Comparison of ENCODE assay signal across 37 cellular contexts in genomic region chr2:42408009-42408408, GRCh38. TPM values are rescaled to one million over a fixed set of nuclear protein-coding genes. Genes with fewer than 3 reads are reported as not detected.
DNase-seq lines count a peak whose midpoint lies in the region; ATAC-seq, FAIRE-seq and TF ChIP-seq lines count a peak whose summit lies in the region.
"Had no signal": no experiment of that assay in that cellular context is flagged by ENCODE, and none has a peak within 500 bp of the region (broad histone marks: within the 10 kb centered on the region; RNA-seq: fewer than 3 reads in every experiment).

No MANE protein-coding gene starts in this region.

- H3K9me3 Mint-ChIP-seq in GM23338 (peaks cover 15% of the 10 kb centered on the region; the same call in 2 of the 3 replicates), WTC11 (peaks cover 3% of the 10 kb centered on the region)
- H3K9me3 Mint-ChIP-seq: CD4-positive, alpha-beta T cell; CD8-positive, alpha-beta memory T cell; CD8-positive, alpha-beta T cell had no signal

- H3K4me2 ChIP-seq in GM23338 = no peak overlapping the region
- H3K4me2 ChIP-seq in HepG2 (ENCODE audit: low read depth, low read length) = no peak overlapping the region
- no peak overlapping the region for H3K4me2 ChIP-seq in neuronal stem cell (ENCODE audit: insufficient read depth, low read length, poor library complexity, severe bottlenecking)
- H3K4me2 ChIP-seq: A549; BLaER1; BLaER1 treated with 17β-estradiol and CSF1 and Interleukin-3, amounts not matched to agents 10 nM and 100 nM had no signal

- H2BK12ac ChIP-seq in neuronal stem cell (ENCODE audit: low read length) = no peak overlapping the region

- peaks cover 2% of the 10 kb centered on the region for H3K27me3 Mint-ChIP-seq in GM23338 (ENCODE audit: insufficient read depth, low read depth, poor library complexity)
- H3K27me3 Mint-ChIP-seq in WTC11 (ENCODE audit: low read depth) = no peaks in the 10 kb centered on the region
- H3K27me3 Mint-ChIP-seq: CD4-positive, alpha-beta T cell had no signal

- in situ Hi-C loops in HepG2 (cut with HindIII; ENCODE audit: extremely low pct_ligation_motif_present, low pct_unique_long_range_greater_than_20kb) = no loop called here

- ATAC-seq in GM23338 (peak; percentile 52), WTC11 (peak; percentile 28), HepG2 (peak; percentile 51; the same call in 2 of the 3 replicates)
- ATAC-seq: A549; CD8-positive, alpha-beta T cell had no signal

- TF ChIP-seq EP300 in HepG2 (IDR thresholded peaks at IDR 0.05; ENCODE audit: low read depth in 2 of 2, low read length in 2 of 2) (no peak), HepG2 (CRISPR knock-in tag; IDR thresholded peaks at IDR 0.05; ENCODE audit: borderline replicate concordance) (no peak), ovary (IDR thresholded peaks at IDR 0.05) (no peak)

- no peaks in the 10 kb centered on the region for H3F3A ChIP-seq in GM23338 (replicated peaks; ENCODE audit: low read depth)

- CTCF ChIA-PET in WTC11 (lab: Charles Lee) (interaction anchor here (0.7 to 1.5 kb wide), 4 partner anchors 8 to 49 kb away, joined by 3 to 5 read pairs (median 4); no protein-coding TSS in a partner anchor), HepG2 (lab: Yijun Ruan, JAX; ENCODE audit: low intra/inter-chr PET ratio, low total read pairs) (no interaction called here)

- 0 out of 2 replicates have a peak, but pooled peaks cover under 1% of the 10 kb centered on the region for H3K36me3 ChIP-seq in GM23338 (ENCODE audit: insufficient read depth)
- H3K36me3 ChIP-seq in HepG2 (replicated peaks in 1 of 2; ENCODE audit: control insufficient read depth in 1 of 2, insufficient read depth in 2 of 2, low read length in 2 of 2) = no peaks in the 10 kb centered on the region
- no peaks in the 10 kb centered on the region for H3K36me3 ChIP-seq in neuronal stem cell (replicated peaks in 1 of 2; ENCODE audit: control insufficient read depth in 2 of 2, insufficient read depth in 2 of 2, low read length in 2 of 2)
- no peaks in the 10 kb centered on the region for H3K36me3 ChIP-seq in ovary
- H3K36me3 ChIP-seq: BE2C; BLaER1; BLaER1 treated with 17β-estradiol and CSF1 and Interleukin-3, amounts not matched to agents 10 nM and 100 nM had no signal

- H2AFZ ChIP-seq in GM23338 (no peak overlapping the region), HepG2 (ENCODE audit: low read length) (no peak overlapping the region), neuronal stem cell (ENCODE audit: low read length) (no peak overlapping the region)

- no peak overlapping the region for H2BK120ac ChIP-seq in neuronal stem cell (ENCODE audit: low read depth, low read length)

- TF ChIP-seq POLR2A in HepG2 (IDR thresholded peaks at IDR 0.05; ENCODE audit: insufficient read depth in 1 of 2, low read depth in 2 of 2, low read length in 2 of 2) (no peak), ovary (IDR thresholded peaks at IDR 0.05) (no peak)

- H3K4me1 ChIP-seq in GM23338 (ENCODE audit: insufficient read depth) = no peaks in the 10 kb centered on the region
- H3K4me1 ChIP-seq in HepG2 (ENCODE audit: insufficient read depth, low read length) = no peaks in the 10 kb centered on the region
- H3K4me1 ChIP-seq in neuronal stem cell (ENCODE audit: control insufficient read depth in 2 of 2, insufficient read depth in 1 of 2, low read depth in 1 of 2, low read length in 2 of 2) = no peaks in the 10 kb centered on the region
- no peaks in the 10 kb centered on the region for H3K4me1 ChIP-seq in ovary (ENCODE audit: insufficient read depth)
- H3K4me1 ChIP-seq: A549; BE2C; BLaER1; BLaER1 treated with 17β-estradiol and CSF1 and Interleukin-3, amounts not matched to agents 10 nM and 100 nM; Caco-2 had no signal

- intact Hi-C loops in HepG2 (cut with micrococcal nuclease; ENCODE audit: unreplicated experiment) = no loop called here
- intact Hi-C loops in ovary (cut with DNase I) = no loop called here

- 95% methylated on average over 4 of the region's 8 CpGs for WGBS in HepG2 (ENCODE audit: low lambda C conversion rate)
- no CpG with 5 or more reads among the region's 8 CpGs for WGBS in neuronal stem cell (ENCODE audit: extremely low coverage in 2 of 2, insufficient read length in 2 of 2, insufficient replicate concordance in 1 of 2), 2 donors
- WGBS in ovary, 3 donors = 82 to 95% (median 95%) methylated on average over 6 to 8 of the region's 8 CpGs

- H3K9me3 ChIP-seq in HepG2 (ENCODE audit: low read length) (no peaks in the 10 kb centered on the region), neuronal stem cell (replicated peaks in 1 of 2; ENCODE audit: control insufficient read depth in 2 of 2, insufficient read depth in 1 of 2, low read depth in 1 of 2, low read length in 2 of 2) (peaks cover 3 to 9% of the 10 kb centered on the region in 2 donors), ovary (no peaks in the 10 kb centered on the region)
- H3K9me3 ChIP-seq: BE2C had no signal

- H3K27ac Mint-ChIP-seq in GM23338 = no peak overlapping the region
- H3K27ac Mint-ChIP-seq in WTC11 = no peak overlapping the region
- H3K27ac Mint-ChIP-seq: B cell; CD14-positive monocyte; CD4-positive, alpha-beta memory T cell; CD4-positive, alpha-beta T cell; CD8-positive, alpha-beta memory T cell; CD8-positive, alpha-beta T cell had no signal

- no peaks in the 10 kb centered on the region for H3K79me2 ChIP-seq in GM23338 (replicated peaks; ENCODE audit: insufficient read depth)
- no peaks in the 10 kb centered on the region for H3K79me2 ChIP-seq in HepG2 (ENCODE audit: insufficient read depth, low read length)

- no peak overlapping the region for H3K4me3 Mint-ChIP-seq in GM23338
- H3K4me3 Mint-ChIP-seq in WTC11 = no peak overlapping the region
- H3K4me3 Mint-ChIP-seq: B cell; CD14-positive monocyte; CD4-positive, alpha-beta memory T cell; CD4-positive, alpha-beta T cell; CD4-positive, CD25-positive, alpha-beta regulatory T cell; CD8-positive, alpha-beta memory T cell; CD8-positive, alpha-beta T cell had no signal

- H3K27ac ChIP-seq in GM23338 (ENCODE audit: low read depth) = no peak overlapping the region
- H3K27ac ChIP-seq in HepG2 (ENCODE audit: extremely low read length, insufficient read depth, low read length) = no peak overlapping the region
- H3K27ac ChIP-seq in neuronal stem cell (replicated peaks; ENCODE audit: low read length) = no peak overlapping the region
- H3K27ac ChIP-seq in ovary = no peak overlapping the region
- H3K27ac ChIP-seq: 22Rv1; A549; BLaER1; BLaER1 treated with 17β-estradiol and CSF1 and Interleukin-3, amounts not matched to agents 10 nM and 100 nM; C4-2B had no signal

- no peak overlapping the region for H2BK5ac ChIP-seq in neuronal stem cell (ENCODE audit: low read length)

- BruUV-seq in HepG2 (replicated peaks; lab: Mats Ljungman, UMichigan) = no TSS peak

- no peak overlapping the region for H4K8ac ChIP-seq in neuronal stem cell (ENCODE audit: low read depth, low read length)

- H4K20me1 ChIP-seq in GM23338 (replicated peaks; ENCODE audit: insufficient read depth) = no peaks in the 10 kb centered on the region
- no peaks in the 10 kb centered on the region for H4K20me1 ChIP-seq in HepG2 (ENCODE audit: insufficient read depth, low read length)
- H4K20me1 ChIP-seq: BLaER1; BLaER1 treated with 17β-estradiol and CSF1 and Interleukin-3, amounts not matched to agents 10 nM and 100 nM had no signal

- DNase-seq in GM23338 (ENCODE audit: low spot score) (no peak), WTC11 (ENCODE audit: low spot score) (no peak), HepG2 (ENCODE audit: low spot score) (no peak), neuronal stem cell (ENCODE audit: low spot score) (no peak), ovary (no peak), inferior parietal cortex (ENCODE audit: extremely low spot score) (no peak), NCI-H1436 treated with DMSO at 0.1 percent for 48 hours (lab: John Stamatoyannopoulos, UW) (no peak)
- DNase-seq in activated CD8-positive, alpha-beta memory T cell treated with anti-CD3 and anti-CD28 coated beads for 24 hours = no peak
- DNase-seq: 8988T; ACHN; AML-193; BE2C; C1 segment of cervical spinal cord; Caco-2; Calu3; CD4-positive, alpha-beta memory T cell; CD4-positive, alpha-beta T cell; CD4-positive, CD25-positive, alpha-beta regulatory T cell; CD8-positive, alpha-beta memory T cell; CD8-positive, alpha-beta T cell; COR-L47; DMS 273 treated with DMSO at 0.1 percent for 48 hours; DMS153; DMS53; DMS79; DMS79 treated with DMSO at 0.1 percent for 48 hours; DND-41; EL had no signal

- H3K9ac ChIP-seq in HepG2 (ENCODE audit: insufficient read depth, low read depth, low read length) (no peak overlapping the region), neuronal stem cell (ENCODE audit: low read depth, low read length, poor library complexity) (peak overlapping the region; percentile 12)
- H3K9ac ChIP-seq: BLaER1; BLaER1 treated with 17β-estradiol and CSF1 and Interleukin-3, amounts not matched to agents 10 nM and 100 nM had no signal

- no peaks in the 10 kb centered on the region for H3K9me2 ChIP-seq in GM23338 (ENCODE audit: insufficient read depth)

- H3K27me3 ChIP-seq in GM23338 (ENCODE audit: insufficient read depth) (no peaks in the 10 kb centered on the region), HepG2 (ENCODE audit: control insufficient read depth in 1 of 2, insufficient read depth in 2 of 2, low read length in 2 of 2) (no peaks in the 10 kb centered on the region), neuronal stem cell (ENCODE audit: control insufficient read depth in 3 of 3, insufficient read depth in 3 of 3, low read depth in 1 of 3, low read length in 3 of 3) (no peaks in the 10 kb centered on the region), ovary (no peaks in the 10 kb centered on the region)
- H3K27me3 ChIP-seq: BE2C; BLaER1; BLaER1 treated with 17β-estradiol and CSF1 and Interleukin-3, amounts not matched to agents 10 nM and 100 nM had no signal

- no peak overlapping the region for H3K4ac ChIP-seq in neuronal stem cell (ENCODE audit: low read length)

- no peak overlapping the region for H4K91ac ChIP-seq in neuronal stem cell (ENCODE audit: low read depth, low read length, poor library complexity)

- FAIRE-seq in HepG2 (lab: Jason Lieb, UNC) = no peak
- FAIRE-seq: A204.1, A549, D721Med had no signal

- no peaks in the 10 kb centered on the region for H3K79me1 ChIP-seq in neuronal stem cell (ENCODE audit: low read depth, low read length)

- TF ChIP-seq CTCF in GM23338 (conservative IDR thresholded peaks at IDR 0.05; ENCODE audit: low read depth in 2 of 2) (no peak), WTC11 (IDR thresholded peaks at IDR 0.05) (no peak), HepG2 (CRISPR knock-in tag; IDR thresholded peaks at IDR 0.05) (no peak), ovary (IDR thresholded peaks at IDR 0.05) (no peak)

- H2AK5ac ChIP-seq in neuronal stem cell (ENCODE audit: low read depth, low read length) = no peak overlapping the region

- POLR2A ChIA-PET in WTC11 (lab: Charles Lee) (interaction anchor here (0.6 kb wide), 1 partner anchor 49 kb away, joined by 3 read pairs; no protein-coding TSS in a partner anchor), HepG2 (lab: Yijun Ruan, JAX) (no interaction called here)

- H3K4me3 ChIP-seq in GM23338 (no peak overlapping the region), HepG2 (replicated peaks in 1 of 3; ENCODE audit: insufficient read depth in 1 of 3, low read depth in 2 of 3, low read length in 3 of 3) (no peak overlapping the region), neuronal stem cell (ENCODE audit: low read length in 2 of 2) (no peak overlapping the region), ovary (no peak overlapping the region)
- H3K4me3 ChIP-seq: A549; BLaER1; BLaER1 treated with 17β-estradiol and CSF1 and Interleukin-3, amounts not matched to agents 10 nM and 100 nM had no signal

- no peak overlapping the region for H2BK15ac ChIP-seq in neuronal stem cell (ENCODE audit: low read length)

- H3K14ac ChIP-seq in neuronal stem cell (ENCODE audit: low read length) = peak overlapping the region; percentile 63

- no peak overlapping the region for H3K18ac ChIP-seq in neuronal stem cell (ENCODE audit: low read length)

- no peak for TF ChIP-seq RAD21 in HepG2 (CRISPR knock-in tag; IDR thresholded peaks at IDR 0.05)

- H3K4me1 Mint-ChIP-seq in GM23338 (no peaks in the 10 kb centered on the region), WTC11 (no peaks in the 10 kb centered on the region)
- H3K4me1 Mint-ChIP-seq: B cell; CD14-positive monocyte; CD4-positive, alpha-beta memory T cell; CD4-positive, CD25-positive, alpha-beta regulatory T cell; CD8-positive, alpha-beta memory T cell had no signal

- no peak overlapping the region for H3K23ac ChIP-seq in neuronal stem cell (ENCODE audit: low read depth, low read length, poor library complexity)

- H3K36me3 Mint-ChIP-seq in GM23338 (ENCODE audit: low read depth) (peaks cover 17% of the 10 kb centered on the region), WTC11 (peaks cover 9% of the 10 kb centered on the region)
- H3K36me3 Mint-ChIP-seq: CD14-positive monocyte; CD4-positive, alpha-beta memory T cell; CD4-positive, CD25-positive, alpha-beta regulatory T cell; CD8-positive, alpha-beta T cell had no signal

RNA-seq across cellular contexts. Expression of gene COX7A2L, which starts 47.0 kb away (rescaled TPM):
- total RNA-seq in GM23338 (2014; rRNA removed; shearing (Covaris generic)) = 149 and 158 TPM in 2 replicates
- 112 and 118 TPM in 2 replicates for polyA plus RNA-seq in GM23338 (2016; fragmentation: Nextera tagmentation; extraction: Ambion mirVana)
- 99.5 to 114 TPM (median 108 TPM) in 3 replicates for total RNA-seq in WTC11 (2021)
- total RNA-seq in HepG2 (2016; rRNA removed; fragmentation: Illumina TruSeq; extraction: Trizol) = 201 and 272 TPM in 2 replicates
- total RNA-seq in HepG2 (2016; cell fraction: cytosol; rRNA removed; fragmentation: Illumina TruSeq; extraction: Trizol; ENCODE audit: low read depth) = 111 and 117 TPM in 2 replicates
- 197 and 297 TPM in 2 replicates for total RNA-seq in HepG2 (2016; cell fraction: insoluble cytoplasmic fraction; rRNA removed; fragmentation: Illumina TruSeq; extraction: Trizol)
- 232 and 238 TPM in 2 replicates for total RNA-seq in HepG2 (2016; cell fraction: membrane; rRNA removed; fragmentation: Illumina TruSeq; extraction: Trizol)
- total RNA-seq in HepG2 (2016; cell fraction: nucleus; rRNA removed; fragmentation: Illumina TruSeq; extraction: Trizol) = 71.7 and 82.5 TPM in 2 replicates
- 122 and 155 TPM in 2 replicates for polyA plus RNA-seq in HepG2 (2011; rRNA removed)
- 137 and 167 TPM in 2 replicates for polyA plus RNA-seq in HepG2 (2011; cell fraction: cytosol; rRNA removed)
- polyA plus RNA-seq in HepG2 (2011; cell fraction: nucleus; rRNA removed) = 30.5 and 38.2 TPM in 2 replicates
- polyA plus RNA-seq in HepG2 (2012) = 187 and 191 TPM in 2 replicates
- 119 TPM in 2 replicates for polyA plus RNA-seq in HepG2 (2016; cell fraction: cytosol; fragmentation: Illumina TruSeq; extraction: Trizol; ENCODE audit: low read depth)
- 279 and 314 TPM in 2 replicates for polyA plus RNA-seq in HepG2 (2016; cell fraction: insoluble cytoplasmic fraction; fragmentation: Illumina TruSeq; extraction: Trizol; ENCODE audit: low read depth)
- polyA plus RNA-seq in HepG2 (2016; cell fraction: membrane; fragmentation: Illumina TruSeq; extraction: Trizol; ENCODE audit: low read depth) = 211 and 215 TPM in 2 replicates
- polyA plus RNA-seq in HepG2 (2016; cell fraction: nucleus; fragmentation: Illumina TruSeq; extraction: Trizol; ENCODE audit: insufficient read depth, low read depth) = 118 and 123 TPM in 2 replicates
- 66.1 and 73.1 TPM in 2 replicates for polyA minus RNA-seq in HepG2 (2011; rRNA and poly(A)+ RNA removed; ENCODE audit: low replicate concordance)
- 41.1 and 44.7 TPM in 2 replicates for polyA minus RNA-seq in HepG2 (2011; cell fraction: cytosol; rRNA and poly(A)+ RNA removed)
- 22.7 and 28.1 TPM in 2 replicates for polyA minus RNA-seq in HepG2 (2011; cell fraction: nucleus; rRNA and poly(A)+ RNA removed)
- 136 TPM for polyA plus RNA-seq in neuronal stem cell (2013, experiment 1 of 2)
- polyA plus RNA-seq in neuronal stem cell (2013, experiment 2 of 2) = 130 TPM
- total RNA-seq in ovary = 100 to 1,000 TPM; 130 to 294 (median 162) TPM
- 100 to 1,000 TPM; 189 to 254 TPM for polyA plus RNA-seq in ovary
